8 cellular contexts compared by ENCODE assay signal in genomic region chr5:129767927-129768380, GRCh38. TPM values are rescaled to one million over a fixed set of nuclear protein-coding genes. Genes with fewer than 3 reads are reported as not detected.
DNase-seq lines count a peak whose midpoint lies in the region; TF ChIP-seq lines count a peak whose summit lies in the region.

No MANE protein-coding gene starts in this region.

- no peak overlapping the region for H3K9ac ChIP-seq in trophoblast cell (ENCODE audit: low read length)

- H3K27me3 ChIP-seq in MG63, result no peaks in the 10 kb centered on the region
- H3K27me3 ChIP-seq in trophoblast cell (ENCODE audit: insufficient read depth, low read length), result no peaks in the 10 kb centered on the region

- no peak overlapping the region for H2BK12ac ChIP-seq in trophoblast cell (ENCODE audit: low read length)

- no peaks in the 10 kb centered on the region for H3K79me1 ChIP-seq in trophoblast cell (ENCODE audit: low read length)

- POLR2A ChIA-PET in HEK293T (lab: Yijun Ruan, JAX) (no interaction called here), RWPE1 (lab: Yijun Ruan, JAX; ENCODE audit: low non-redundant PET) (no interaction called here)

- no peak overlapping the region for H3K18ac ChIP-seq in trophoblast cell (ENCODE audit: low read length)

- H3K9me3 ChIP-seq in MG63, result no peaks in the 10 kb centered on the region
- H3K9me3 ChIP-seq in trophoblast cell (ENCODE audit: insufficient read depth, low read depth, low read length), result no peaks in the 10 kb centered on the region

- TF ChIP-seq CTCF in GM12875 (IDR thresholded peaks at IDR 0.05; ENCODE audit: borderline replicate concordance, insufficient read depth, low read depth, low read length) (peak; percentile 78), RWPE1 (conservative IDR thresholded peaks at IDR 0.05; ENCODE audit: low read depth) (peak; percentile 100)

- no peak overlapping the region for H3K4me2 ChIP-seq in trophoblast cell (ENCODE audit: low read length)

- no peak overlapping the region for H3K4ac ChIP-seq in trophoblast cell (ENCODE audit: low read depth, low read length)

- no peak overlapping the region for H3K27ac ChIP-seq in RWPE1
- no peak overlapping the region for H3K27ac ChIP-seq in trophoblast cell (ENCODE audit: low read depth, low read length)

- CTCF ChIA-PET in HEK293T (lab: Yijun Ruan, JAX), result interaction anchor here (0.5 to 1.6 kb wide), 6 partner anchors 48 to 1339 kb away, joined by 3 to 5 read pairs (median 4); no protein-coding TSS in a partner anchor
- CTCF ChIA-PET in RWPE1 (lab: Yijun Ruan, JAX), result interaction anchor here (0.5 to 2.2 kb wide), 25 partner anchors 8 to 1829 kb away, joined by 3 to 14 read pairs (median 3); no protein-coding TSS in a partner anchor

- H2BK120ac ChIP-seq in trophoblast cell (ENCODE audit: insufficient read depth, low read length, poor library complexity), result no peak overlapping the region

- no peak overlapping the region for H3K14ac ChIP-seq in trophoblast cell (ENCODE audit: low read length)

- no peak overlapping the region for H3K4me3 ChIP-seq in GM12875 (ENCODE audit: low read depth, low read length)
- H3K4me3 ChIP-seq in MG63, result no peak overlapping the region
- H3K4me3 ChIP-seq in trophoblast cell (ENCODE audit: low read depth, low read length), result no peak overlapping the region

- no peak overlapping the region for H2AK5ac ChIP-seq in trophoblast cell (ENCODE audit: low read length)

- H2BK5ac ChIP-seq in trophoblast cell (ENCODE audit: low read depth, low read length, poor library complexity), result no peak overlapping the region

- H3K4me1 ChIP-seq in trophoblast cell (ENCODE audit: control insufficient read depth in 1 of 2, insufficient read depth in 2 of 2, low read length in 2 of 2), result no peaks in the 10 kb centered on the region

- no peaks in the 10 kb centered on the region for H3K79me2 ChIP-seq in trophoblast cell (ENCODE audit: control insufficient read depth, insufficient read depth, low read length, poor library complexity)

- H2AFZ ChIP-seq in trophoblast cell (ENCODE audit: insufficient read depth, low read length, poor library complexity), result no peak overlapping the region

- H3K36me3 ChIP-seq in MG63, result no peaks in the 10 kb centered on the region
- H3K36me3 ChIP-seq in trophoblast cell (ENCODE audit: control insufficient read depth in 1 of 2, insufficient read depth in 2 of 2, low read length in 2 of 2), result no peaks in the 10 kb centered on the region

- DNase-seq in HEK293T (ENCODE audit: extremely low spot score), result peak; percentile 71
- peak; percentile 61 for DNase-seq in MG63
- peak; percentile 84 for DNase-seq in RWPE1 (ENCODE audit: low spot score)
- peak; percentile 14 for DNase-seq in activated gamma-delta T cell treated with anti-CD3 and anti-CD28 coated beads, Interleukin-2, amount 50 U/mL, for 16 hours (ENCODE audit: low read depth)
- peak; percentile 46 for DNase-seq in germinal center (ENCODE audit: low spot score)
- peak; percentile 79 to 97 for DNase-seq in trophoblast cell
- no peak for DNase-seq in 8988T

- no peak overlapping the region for H4K91ac ChIP-seq in trophoblast cell (ENCODE audit: low read depth, low read length)

- no peak overlapping the region for H4K8ac ChIP-seq in trophoblast cell (ENCODE audit: low read depth, low read length)

- no peak overlapping the region for H3K23ac ChIP-seq in trophoblast cell (ENCODE audit: low read length)

- no CpG with 5 or more reads among the region's 3 CpGs for WGBS in trophoblast cell (ENCODE audit: extremely low coverage, insufficient coverage, insufficient read length)

- no peak overlapping the region for H4K12ac ChIP-seq in trophoblast cell (ENCODE audit: low read depth, low read length)

TF ChIP-seq in HEK293T, 16 proteins besides CTCF, POLR2A, EP300 and RAD21:
- no peak for TF ChIP-seq HDGF (IDR thresholded peaks at IDR 0.05; ENCODE audit: borderline replicate concordance)
- no peak for TF ChIP-seq LEF1 (IDR thresholded peaks at IDR 0.05; ENCODE audit: borderline replicate concordance)
- TF ChIP-seq, protein P1, sequence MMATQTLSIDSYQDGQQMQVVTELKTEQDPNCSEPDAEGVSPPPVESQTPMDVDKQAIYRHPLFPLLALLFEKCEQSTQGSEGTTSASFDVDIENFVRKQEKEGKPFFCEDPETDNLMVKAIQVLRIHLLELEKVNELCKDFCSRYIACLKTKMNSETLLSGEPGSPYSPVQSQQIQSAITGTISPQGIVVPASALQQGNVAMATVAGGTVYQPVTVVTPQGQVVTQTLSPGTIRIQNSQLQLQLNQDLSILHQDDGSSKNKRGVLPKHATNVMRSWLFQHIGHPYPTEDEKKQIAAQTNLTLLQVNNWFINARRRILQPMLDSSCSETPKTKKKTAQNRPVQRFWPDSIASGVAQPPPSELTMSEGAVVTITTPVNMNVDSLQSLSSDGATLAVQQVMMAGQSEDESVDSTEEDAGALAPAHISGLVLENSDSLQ (IDR thresholded peaks at IDR 0.05), result 0 out of 2 replicates have a peak, but pooled peaks have one; percentile 21
- no peak for TF ChIP-seq BHLHE40 (IDR thresholded peaks at IDR 0.05; ENCODE audit: borderline replicate concordance)
- TF ChIP-seq ARNT (IDR thresholded peaks at IDR 0.05), result no peak
- no peak for TF ChIP-seq SP1 (IDR thresholded peaks at IDR 0.05)
- peak; percentile 90 for TF ChIP-seq ZNF384 (IDR thresholded peaks at IDR 0.05)
- no peak for TF ChIP-seq TARDBP (IDR thresholded peaks at IDR 0.05)
- TF ChIP-seq FOXA1 (IDR thresholded peaks at IDR 0.05), result no peak
- TF ChIP-seq NFRKB (IDR thresholded peaks at IDR 0.05), result no peak
- no peak for TF ChIP-seq FOXK2 (IDR thresholded peaks at IDR 0.05)
- TF ChIP-seq CTBP1 (IDR thresholded peaks at IDR 0.05; ENCODE audit: borderline replicate concordance), result no peak
- no peak for TF ChIP-seq ELF4 (IDR thresholded peaks at IDR 0.05)
- no peak for TF ChIP-seq SUZ12 (IDR thresholded peaks at IDR 0.05)

RNA-seq across cellular contexts. Expression of gene MINAR2, which starts 20.1 kb away (rescaled TPM):
- not detected in 2 replicates for total RNA-seq in MG63 (2014; rRNA removed; shearing (Covaris generic); ENCODE audit: low replicate concordance)
- 0.03 TPM in 1 of 2 replicates, not detected in the other for polyA plus RNA-seq in trophoblast cell (2013)
